Comparison of ENCODE assay signal across 1 cellular context in the genomic region with DNA sequence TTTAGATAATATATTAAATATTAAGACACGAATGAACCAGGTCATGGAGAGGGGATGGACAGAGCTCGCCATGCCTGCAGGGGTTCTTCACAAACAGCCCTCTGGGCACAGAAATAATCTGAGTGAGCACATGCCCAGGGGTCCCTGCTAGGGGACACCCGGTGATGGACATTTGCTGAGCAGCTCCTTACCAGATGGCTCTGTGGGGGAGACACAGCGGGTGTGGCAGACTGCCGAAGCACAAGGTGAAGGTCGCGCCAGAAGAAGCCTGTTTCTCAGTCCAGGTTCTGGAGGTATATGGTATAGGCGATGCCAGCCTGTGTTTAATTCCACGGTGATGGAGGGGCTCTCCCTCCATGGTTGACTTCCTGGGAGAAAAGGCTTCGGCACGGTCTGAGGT.
TF ChIP-seq lines count a peak whose summit lies in the region.

No MANE protein-coding gene starts in this region.

TF ChIP-seq in WTC11, 78 proteins besides CTCF, POLR2A, EP300 and RAD21 (continued from another document):
- TF ChIP-seq RELA (CRISPR knock-in tag; IDR thresholded peaks at IDR 0.05; ENCODE audit: borderline replicate concordance) = no peak
- TF ChIP-seq, protein P1, sequence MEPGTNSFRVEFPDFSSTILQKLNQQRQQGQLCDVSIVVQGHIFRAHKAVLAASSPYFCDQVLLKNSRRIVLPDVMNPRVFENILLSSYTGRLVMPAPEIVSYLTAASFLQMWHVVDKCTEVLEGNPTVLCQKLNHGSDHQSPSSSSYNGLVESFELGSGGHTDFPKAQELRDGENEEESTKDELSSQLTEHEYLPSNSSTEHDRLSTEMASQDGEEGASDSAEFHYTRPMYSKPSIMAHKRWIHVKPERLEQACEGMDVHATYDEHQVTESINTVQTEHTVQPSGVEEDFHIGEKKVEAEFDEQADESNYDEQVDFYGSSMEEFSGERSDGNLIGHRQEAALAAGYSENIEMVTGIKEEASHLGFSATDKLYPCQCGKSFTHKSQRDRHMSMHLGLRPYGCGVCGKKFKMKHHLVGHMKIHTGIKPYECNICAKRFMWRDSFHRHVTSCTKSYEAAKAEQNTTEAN (CRISPR knock-in tag; IDR thresholded peaks at IDR 0.05) = no peak
- TF ChIP-seq, protein P2, sequence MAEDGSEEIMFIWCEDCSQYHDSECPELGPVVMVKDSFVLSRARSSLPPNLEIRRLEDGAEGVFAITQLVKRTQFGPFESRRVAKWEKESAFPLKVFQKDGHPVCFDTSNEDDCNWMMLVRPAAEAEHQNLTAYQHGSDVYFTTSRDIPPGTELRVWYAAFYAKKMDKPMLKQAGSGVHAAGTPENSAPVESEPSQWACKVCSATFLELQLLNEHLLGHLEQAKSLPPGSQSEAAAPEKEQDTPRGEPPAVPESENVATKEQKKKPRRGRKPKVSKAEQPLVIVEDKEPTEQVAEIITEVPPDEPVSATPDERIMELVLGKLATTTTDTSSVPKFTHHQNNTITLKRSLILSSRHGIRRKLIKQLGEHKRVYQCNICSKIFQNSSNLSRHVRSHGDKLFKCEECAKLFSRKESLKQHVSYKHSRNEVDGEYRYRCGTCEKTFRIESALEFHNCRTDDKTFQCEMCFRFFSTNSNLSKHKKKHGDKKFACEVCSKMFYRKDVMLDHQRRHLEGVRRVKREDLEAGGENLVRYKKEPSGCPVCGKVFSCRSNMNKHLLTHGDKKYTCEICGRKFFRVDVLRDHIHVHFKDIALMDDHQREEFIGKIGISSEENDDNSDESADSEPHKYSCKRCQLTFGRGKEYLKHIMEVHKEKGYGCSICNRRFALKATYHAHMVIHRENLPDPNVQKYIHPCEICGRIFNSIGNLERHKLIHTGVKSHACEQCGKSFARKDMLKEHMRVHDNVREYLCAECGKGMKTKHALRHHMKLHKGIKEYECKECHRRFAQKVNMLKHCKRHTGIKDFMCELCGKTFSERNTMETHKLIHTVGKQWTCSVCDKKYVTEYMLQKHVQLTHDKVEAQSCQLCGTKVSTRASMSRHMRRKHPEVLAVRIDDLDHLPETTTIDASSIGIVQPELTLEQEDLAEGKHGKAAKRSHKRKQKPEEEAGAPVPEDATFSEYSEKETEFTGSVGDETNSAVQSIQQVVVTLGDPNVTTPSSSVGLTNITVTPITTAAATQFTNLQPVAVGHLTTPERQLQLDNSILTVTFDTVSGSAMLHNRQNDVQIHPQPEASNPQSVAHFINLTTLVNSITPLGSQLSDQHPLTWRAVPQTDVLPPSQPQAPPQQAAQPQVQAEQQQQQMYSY (CRISPR knock-in tag; IDR thresholded peaks at IDR 0.05) = no peak
